8 cellular contexts compared by ENCODE assay signal in the genomic region with DNA sequence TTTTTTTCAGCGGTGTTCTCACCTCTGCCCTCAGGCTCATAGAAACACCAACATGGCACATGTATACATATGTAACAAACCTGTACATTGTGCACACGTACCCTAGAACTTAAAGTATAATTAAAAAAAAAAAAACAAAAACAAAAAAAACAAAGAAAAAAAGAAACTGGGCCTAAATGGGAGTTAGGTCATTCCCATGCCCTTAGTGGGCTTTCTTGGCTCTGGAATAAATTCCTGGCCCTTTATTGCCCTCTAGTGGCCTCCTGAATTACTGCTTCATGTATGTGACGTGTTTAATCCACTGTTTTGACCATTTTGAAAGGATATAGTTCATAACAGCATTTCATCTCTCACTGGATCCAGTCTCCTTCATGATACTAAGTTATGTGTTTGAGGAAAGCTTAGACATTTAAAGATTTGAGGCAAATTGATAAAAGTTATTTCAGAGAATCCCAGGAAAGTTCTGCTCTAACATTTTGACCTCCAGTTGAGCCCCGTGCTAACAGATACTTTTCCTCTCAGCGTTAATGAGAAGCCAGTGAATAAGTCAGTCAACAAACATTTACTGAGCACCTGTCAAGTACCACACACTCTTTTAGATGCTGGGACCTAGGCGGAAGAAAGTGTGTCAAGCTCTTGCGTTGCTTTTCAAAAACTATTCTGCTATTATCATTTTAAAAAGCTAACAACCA. TPM values are rescaled to one million over a fixed set of nuclear protein-coding genes. Genes with fewer than 3 reads are reported as not detected.
DNase-seq lines count a peak whose midpoint lies in the region; ATAC-seq, FAIRE-seq and TF ChIP-seq lines count a peak whose summit lies in the region.

No MANE protein-coding gene starts in this region.

- peak; percentile 91 for FAIRE-seq in islet of Langerhans (lab: Jason Lieb, UNC)

- TF ChIP-seq CTCF in mammary epithelial cell (conservative IDR thresholded peaks at IDR 0.05 in 1 of 2, IDR thresholded peaks at IDR 0.05 in 1 of 2; ENCODE audit: extremely low read depth in 1 of 2, insufficient read depth in 1 of 2, low read depth in 1 of 2, low read length in 2 of 2), result peak; percentile 76 to 82

- intact Hi-C loops in mammary epithelial cell (cut with micrococcal nuclease), result loop anchor here (1.0 to 2.0 kb wide), 3 partner anchors 109 to 514 kb away; no protein-coding TSS in a partner anchor

- BruUV-seq in mammary epithelial cell (replicated peaks; lab: Mats Ljungman, UMichigan), result no TSS peak

- no peak for ATAC-seq in stimulated activated naive CD8-positive, alpha-beta T cell treated with anti-CD3 and anti-CD28 coated beads, Interleukin-15, Interleukin-2, amounts not matched to agents 100 U/mL and 50 U/mL, for 24 hours
- ATAC-seq in HG03442 (IDR thresholded peaks at IDR 0.05; ENCODE audit: unreplicated experiment), result no peak

- peak overlapping the region; percentile 32 for H3K4me2 ChIP-seq in mammary epithelial cell (ENCODE audit: insufficient read depth, low read depth, low read length)

- H3K4me1 ChIP-seq in NT2/D1 (ENCODE audit: insufficient read depth, insufficient read length), result peaks cover 2% of the 10 kb centered on the region
- no peaks in the 10 kb centered on the region for H3K4me1 ChIP-seq in mammary epithelial cell (ENCODE audit: insufficient read depth, low read length)

- H3K9me3 ChIP-seq in NT2/D1 (ENCODE audit: insufficient read depth, low read length) (peaks cover 21% of the 10 kb centered on the region; the same call in 1 of the 2 replicates), mammary epithelial cell (replicated peaks; ENCODE audit: insufficient read depth, low read length) (peaks cover 5% of the 10 kb centered on the region)

- no peaks in the 10 kb centered on the region for H3K79me2 ChIP-seq in mammary epithelial cell (ENCODE audit: insufficient read depth, low read length)

- H3K9ac ChIP-seq in NT2/D1 (ENCODE audit: insufficient read length, low read depth) (no peak overlapping the region), mammary epithelial cell (ENCODE audit: insufficient read depth, low read length) (no peak overlapping the region)

- H3K36me3 ChIP-seq in NT2/D1 (ENCODE audit: insufficient read depth, insufficient read length, low read length) (no peaks in the 10 kb centered on the region), mammary epithelial cell (ENCODE audit: insufficient read depth, low read length) (no peaks in the 10 kb centered on the region)

- peak overlapping the region; percentile 17 for H2AFZ ChIP-seq in mammary epithelial cell (ENCODE audit: low read depth, low read length)

- H3K4me3 ChIP-seq in NT2/D1 (ENCODE audit: insufficient read length, low read depth) (no peak overlapping the region), mammary epithelial cell (replicated peaks in 1 of 3; ENCODE audit: insufficient read depth in 1 of 3, low read depth in 2 of 3, low read length in 3 of 3) (no peak overlapping the region)

- no peaks in the 10 kb centered on the region for H3K27me3 ChIP-seq in NT2/D1 (ENCODE audit: insufficient read depth, insufficient read length)
- H3K27me3 ChIP-seq in mammary epithelial cell (ENCODE audit: insufficient read depth, low read length), result no peaks in the 10 kb centered on the region

- CTCF ChIA-PET in mammary epithelial cell (lab: Charles Lee; ENCODE audit: low non-redundant PET), result no interaction called here

- in situ Hi-C loops in mammary epithelial cell (cut with MboI; ENCODE audit: low sequenced_read_pairs in 2 of 2), result loop anchor here (25.0 kb wide), 1 partner anchor 404 kb away; no protein-coding TSS in a partner anchor

- no peaks in the 10 kb centered on the region for H4K20me1 ChIP-seq in mammary epithelial cell (ENCODE audit: insufficient read depth, low read length)

- dilution Hi-C loops in mammary epithelial cell (cut with HindIII; ENCODE audit: low sequenced_read_pairs), result loop anchor here (5.0 to 25.0 kb wide), 2 partner anchors 114 to 504 kb away; no protein-coding TSS in a partner anchor

- DNase-seq in DMS53 treated with DMSO at 0.1 percent for 48 hours (lab: John Stamatoyannopoulos, UW; ENCODE audit: unreplicated experiment), result peak; percentile 50
- DNase-seq in HS-27A (ENCODE audit: low read depth), result peak; percentile 27
- peak; percentile 57 for DNase-seq in NT2/D1 (ENCODE audit: low read depth, low spot score)
- peak; percentile 40 for DNase-seq in mammary epithelial cell
- DNase-seq in stimulated activated naive CD8-positive, alpha-beta T cell treated with anti-CD3 and anti-CD28 coated beads, Interleukin-15, Interleukin-2, amounts not matched to agents 100 U/mL and 50 U/mL, for 24 hours, result peak; percentile 28
- DNase-seq in NOMO-1 treated with DMSO at 0.1 percent for 48 hours (lab: John Stamatoyannopoulos, UW; ENCODE audit: unreplicated experiment), result no peak

- WGBS in mammary epithelial cell (ENCODE audit: low coverage, missing lambda C conversion rate), result 49% methylated on average over 7 of the region's 7 CpGs

- no peak overlapping the region for H3K27ac ChIP-seq in mammary epithelial cell (ENCODE audit: insufficient read depth, low read depth, low read length)

RNA-seq across cellular contexts. Expression of a gene that starts 54.7 kb away (rescaled TPM):
- total RNA-seq in mammary epithelial cell, result 100 to 1,000 TPM in 1 of 2 donors, 10 to 100 TPM in 1; 74.3 to 124 TPM
- 131 TPM for polyA plus RNA-seq in mammary epithelial cell
- 278 TPM for polyA minus RNA-seq in mammary epithelial cell
